In genomic region chr22:22691716-22692701, GRCh38 we compare ENCODE assay signal across 1 cellular context.
TF ChIP-seq lines count a peak whose summit lies in the region.

No MANE protein-coding gene starts in this region.

TF ChIP-seq in GM12878, 131 proteins besides CTCF, POLR2A, EP300 and RAD21 (continued from another document):
- TF ChIP-seq BCL3 (IDR thresholded peaks at IDR 0.05; ENCODE audit: borderline replicate concordance, insufficient read depth, low read depth, low read length, poor library complexity, severe bottlenecking): peak; percentile 64
